1 cellular context compared by ENCODE assay signal in genomic region chr1:15305366-15305765, GRCh38.
TF ChIP-seq lines count a peak whose summit lies in the region.

No MANE protein-coding gene starts in this region.

TF ChIP-seq in HepG2, 621 proteins besides CTCF, POLR2A, EP300 and RAD21:
- TF ChIP-seq SOX13 (IDR thresholded peaks at IDR 0.05) (no peak), SOX13 (CRISPR knock-in tag; conservative IDR thresholded peaks at IDR 0.05 in 1 of 2, IDR thresholded peaks at IDR 0.05 in 1 of 2) (no peak)
